Comparison of ENCODE assay signal across 13 cellular contexts in the genomic region with DNA sequence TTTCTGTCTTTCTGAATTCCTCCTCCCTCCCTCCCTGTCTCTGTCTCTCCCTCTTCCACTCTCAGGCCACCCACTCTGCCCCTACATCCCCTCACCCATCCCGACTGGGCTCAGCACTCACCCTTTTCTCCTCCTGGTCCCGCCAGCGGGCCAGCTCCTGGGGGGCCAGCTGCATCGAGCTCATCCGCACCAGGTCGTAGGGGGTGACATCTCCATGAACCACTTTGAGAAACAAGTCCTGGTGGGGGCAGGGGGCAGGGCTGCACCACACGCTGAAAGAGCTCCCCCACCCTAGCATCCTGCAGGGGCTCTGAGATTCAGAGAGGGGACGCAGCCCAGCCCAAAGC. TPM values are rescaled to one million over a fixed set of nuclear protein-coding genes. Genes with fewer than 3 reads are reported as not detected.
DNase-seq lines count a peak whose midpoint lies in the region; ATAC-seq, FAIRE-seq and TF ChIP-seq lines count a peak whose summit lies in the region.
"Had no signal": no experiment of that assay in that cellular context is flagged by ENCODE, and none has a peak within 500 bp of the region (broad histone marks: within the 10 kb centered on the region; RNA-seq: fewer than 3 reads in every experiment).

No MANE protein-coding gene starts in this region.

- no peaks in the 10 kb centered on the region for H3K36me3 ChIP-seq in GM23338 (ENCODE audit: insufficient read depth)
- H3K36me3 ChIP-seq in hepatocyte (replicated peaks; ENCODE audit: insufficient read depth, low read depth): no peaks in the 10 kb centered on the region
- no peaks in the 10 kb centered on the region for H3K36me3 ChIP-seq in smooth muscle cell (ENCODE audit: low read depth)
- H3K36me3 ChIP-seq: cardiac muscle cell had no signal

- H3K36me3 Mint-ChIP-seq in GM23338 (ENCODE audit: low read depth): no peaks in the 10 kb centered on the region

- 96% methylated on average over 8 of the region's 8 CpGs for WGBS in hepatocyte (ENCODE audit: low lambda C conversion rate, missing lambda C conversion rate)
- WGBS in smooth muscle cell (ENCODE audit: low lambda C conversion rate): 68% methylated on average over 8 of the region's 8 CpGs

- no peak overlapping the region for H3K4me3 ChIP-seq in GM23338
- peak overlapping the region; percentile 54 for H3K4me3 ChIP-seq in astrocyte of the spinal cord (ENCODE audit: low read depth, low read length)
- no peak overlapping the region for H3K4me3 ChIP-seq in hepatocyte
- H3K4me3 ChIP-seq in smooth muscle cell: peak overlapping the region; percentile 42
- H3K4me3 ChIP-seq: cardiac muscle cell had no signal

- H2AFZ ChIP-seq in GM23338 (no peak overlapping the region; the same call in 1 of the 2 replicates), hepatocyte (no peak overlapping the region), smooth muscle cell (ENCODE audit: low read depth) (no peak overlapping the region)

- H3K79me2 ChIP-seq in GM23338 (replicated peaks; ENCODE audit: insufficient read depth): no peaks in the 10 kb centered on the region
- no peaks in the 10 kb centered on the region for H3K79me2 ChIP-seq in hepatocyte
- peaks cover 40% of the 10 kb centered on the region for H3K79me2 ChIP-seq in smooth muscle cell (ENCODE audit: low read depth)

- H3K4me1 ChIP-seq in GM23338 (ENCODE audit: insufficient read depth) (peaks cover 3% of the 10 kb centered on the region; the same call in 1 of the 2 replicates), hepatocyte (ENCODE audit: insufficient read depth) (peaks cover 7% of the 10 kb centered on the region), smooth muscle cell (ENCODE audit: low read depth) (peaks cover 25% of the 10 kb centered on the region)

- H3K27ac ChIP-seq in GM23338 (ENCODE audit: low read depth) (no peak overlapping the region), hepatocyte (peak overlapping the region; percentile 59), smooth muscle cell (ENCODE audit: low read depth) (peak overlapping the region; percentile 82)
- H3K27ac ChIP-seq: cardiac muscle cell had no signal

- in situ Hi-C loops in astrocyte of the spinal cord (cut with HindIII; ENCODE audit: low sequenced_read_pairs): no loop called here

- H3K9me3 Mint-ChIP-seq in GM23338: no peaks in the 10 kb centered on the region
- H3K9me3 Mint-ChIP-seq: T-helper 2 cell treated with Interferon-gamma antibody and Interleukin-4, amounts not matched to agents 5 μg/mL and 100 μg/mL, for 36 hours had no signal

- peak overlapping the region; percentile 47 for H3K9ac ChIP-seq in smooth muscle cell (ENCODE audit: low read depth)

- no peak overlapping the region for H3K27ac Mint-ChIP-seq in GM23338
- H3K27ac Mint-ChIP-seq: T-helper 2 cell treated with Interferon-gamma antibody and Interleukin-4, amounts not matched to agents 5 μg/mL and 100 μg/mL, for 36 hours had no signal

- peaks cover 34% of the 10 kb centered on the region for H3K4me1 Mint-ChIP-seq in GM23338

- H3K9me3 ChIP-seq in hepatocyte (ENCODE audit: low read depth) (no peaks in the 10 kb centered on the region), smooth muscle cell (replicated peaks; ENCODE audit: low read depth) (no peaks in the 10 kb centered on the region)

- TF ChIP-seq CTCF in GM23338 (conservative IDR thresholded peaks at IDR 0.05; ENCODE audit: low read depth in 2 of 2) (no peak), astrocyte of the spinal cord (IDR thresholded peaks at IDR 0.05; ENCODE audit: low read depth, low read length) (no peak), hepatocyte (IDR thresholded peaks at IDR 0.05; ENCODE audit: poor library complexity) (no peak), smooth muscle cell (IDR thresholded peaks at IDR 0.05; ENCODE audit: borderline replicate concordance, insufficient read depth, poor library complexity, severe bottlenecking) (no peak)

- no peak overlapping the region for H3K4me3 Mint-ChIP-seq in GM23338
- H3K4me3 Mint-ChIP-seq: T-helper 2 cell treated with Interferon-gamma antibody and Interleukin-4, amounts not matched to agents 5 μg/mL and 100 μg/mL, for 36 hours had no signal

- H4K20me1 ChIP-seq in GM23338 (replicated peaks; ENCODE audit: insufficient read depth) (no peaks in the 10 kb centered on the region), hepatocyte (ENCODE audit: insufficient read depth, poor library complexity, severe bottlenecking) (no peaks in the 10 kb centered on the region), smooth muscle cell (ENCODE audit: low read depth) (peaks cover 20% of the 10 kb centered on the region)

- ATAC-seq in GM23338 (no peak), HG03565 (IDR thresholded peaks at IDR 0.05; ENCODE audit: unreplicated experiment) (no peak)
- ATAC-seq in stimulated activated naive CD8-positive, alpha-beta T cell treated with anti-CD3 and anti-CD28 coated beads, Interleukin-15, Interleukin-2, amounts not matched to agents 100 U/mL and 50 U/mL, for 24 hours: no peak

- H3F3A ChIP-seq in GM23338 (replicated peaks; ENCODE audit: low read depth) (no peaks in the 10 kb centered on the region), smooth muscle cell (ENCODE audit: low read depth) (no peaks in the 10 kb centered on the region)

- H3K27me3 ChIP-seq in GM23338 (ENCODE audit: insufficient read depth): no peaks in the 10 kb centered on the region
- no peaks in the 10 kb centered on the region for H3K27me3 ChIP-seq in hepatocyte
- H3K27me3 ChIP-seq in smooth muscle cell (ENCODE audit: low read depth): no peaks in the 10 kb centered on the region
- H3K27me3 ChIP-seq: cardiac muscle cell had no signal

- peaks cover 10% of the 10 kb centered on the region for H3K27me3 Mint-ChIP-seq in GM23338 (ENCODE audit: insufficient read depth, low read depth, poor library complexity)

- DNase-seq in GM23338 (ENCODE audit: low spot score): no peak
- no peak for DNase-seq in astrocyte of the spinal cord (ENCODE audit: low read depth, low spot score)
- no peak for DNase-seq in hepatocyte (ENCODE audit: low spot score)
- no peak for DNase-seq in smooth muscle cell (lab: John Stamatoyannopoulos, UW; ENCODE audit: unreplicated experiment)
- no peak for DNase-seq in activated gamma-delta T cell treated with Interleukin-2 at 50 U/mL for 16 hours
- DNase-seq in stimulated activated naive CD8-positive, alpha-beta T cell treated with anti-CD3 and anti-CD28 coated beads, Interleukin-15, Interleukin-2, amounts not matched to agents 100 U/mL and 50 U/mL, for 24 hours: no peak
- no peak for DNase-seq in RCC 7860 (ENCODE audit: low spot score)
- DNase-seq: mesendoderm, NCI-H1092, RPMI8226 had no signal

- H3K4me2 ChIP-seq in GM23338 (peak overlapping the region; percentile 32; the same call in 1 of the 2 replicates), hepatocyte (no peak overlapping the region), smooth muscle cell (peak overlapping the region; percentile 87)

- FAIRE-seq in RCC 7860 (lab: Jason Lieb, UNC): no peak

- no peaks in the 10 kb centered on the region for H3K9me2 ChIP-seq in GM23338 (ENCODE audit: insufficient read depth)
- H3K9me2 ChIP-seq in hepatocyte (replicated peaks; ENCODE audit: insufficient read depth): no peaks in the 10 kb centered on the region

TF ChIP-seq in GM23338, 12 proteins besides CTCF, POLR2A, EP300 and RAD21 (continues in another document):
- TF ChIP-seq, protein P1, sequence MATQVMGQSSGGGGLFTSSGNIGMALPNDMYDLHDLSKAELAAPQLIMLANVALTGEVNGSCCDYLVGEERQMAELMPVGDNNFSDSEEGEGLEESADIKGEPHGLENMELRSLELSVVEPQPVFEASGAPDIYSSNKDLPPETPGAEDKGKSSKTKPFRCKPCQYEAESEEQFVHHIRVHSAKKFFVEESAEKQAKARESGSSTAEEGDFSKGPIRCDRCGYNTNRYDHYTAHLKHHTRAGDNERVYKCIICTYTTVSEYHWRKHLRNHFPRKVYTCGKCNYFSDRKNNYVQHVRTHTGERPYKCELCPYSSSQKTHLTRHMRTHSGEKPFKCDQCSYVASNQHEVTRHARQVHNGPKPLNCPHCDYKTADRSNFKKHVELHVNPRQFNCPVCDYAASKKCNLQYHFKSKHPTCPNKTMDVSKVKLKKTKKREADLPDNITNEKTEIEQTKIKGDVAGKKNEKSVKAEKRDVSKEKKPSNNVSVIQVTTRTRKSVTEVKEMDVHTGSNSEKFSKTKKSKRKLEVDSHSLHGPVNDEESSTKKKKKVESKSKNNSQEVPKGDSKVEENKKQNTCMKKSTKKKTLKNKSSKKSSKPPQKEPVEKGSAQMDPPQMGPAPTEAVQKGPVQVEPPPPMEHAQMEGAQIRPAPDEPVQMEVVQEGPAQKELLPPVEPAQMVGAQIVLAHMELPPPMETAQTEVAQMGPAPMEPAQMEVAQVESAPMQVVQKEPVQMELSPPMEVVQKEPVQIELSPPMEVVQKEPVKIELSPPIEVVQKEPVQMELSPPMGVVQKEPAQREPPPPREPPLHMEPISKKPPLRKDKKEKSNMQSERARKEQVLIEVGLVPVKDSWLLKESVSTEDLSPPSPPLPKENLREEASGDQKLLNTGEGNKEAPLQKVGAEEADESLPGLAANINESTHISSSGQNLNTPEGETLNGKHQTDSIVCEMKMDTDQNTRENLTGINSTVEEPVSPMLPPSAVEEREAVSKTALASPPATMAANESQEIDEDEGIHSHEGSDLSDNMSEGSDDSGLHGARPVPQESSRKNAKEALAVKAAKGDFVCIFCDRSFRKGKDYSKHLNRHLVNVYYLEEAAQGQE (IDR thresholded peaks at IDR 0.05; ENCODE audit: unreplicated experiment): no peak
- TF ChIP-seq POLR2AphosphoS5 (IDR thresholded peaks at IDR 0.05; ENCODE audit: low read depth) (no peak), EZH2phosphoT487 (IDR thresholded peaks at IDR 0.05; ENCODE audit: unreplicated experiment) (no peak), ZNF331 (CRISPR knock-in tag; IDR thresholded peaks at IDR 0.05; ENCODE audit: low read depth) (no peak)

RNA-seq across cellular contexts. Expression of a gene that starts 17.8 kb away (rescaled TPM):
- 1.3 and 2.9 TPM in 2 replicates for total RNA-seq in GM23338 (2014; rRNA removed; shearing (Covaris generic))
- 0.68 and 0.73 TPM in 2 replicates for polyA plus RNA-seq in GM23338 (2016; fragmentation: Nextera tagmentation; extraction: Ambion mirVana)
- total RNA-seq in hepatocyte: 1.4 and 2.3 TPM in 2 replicates
- 2.8 and 2.9 TPM in 2 replicates for polyA plus RNA-seq in hepatocyte
- 39.5 and 43.8 TPM in 2 replicates for total RNA-seq in smooth muscle cell
- 45.3 and 46.1 TPM in 2 replicates for polyA plus RNA-seq in smooth muscle cell

RNA-seq across cellular contexts. Expression of a gene that starts 33.9 kb away (rescaled TPM):
- 20.9 and 27.8 TPM in 2 replicates for total RNA-seq in GM23338 (2014; rRNA removed; shearing (Covaris generic))
- polyA plus RNA-seq in GM23338 (2016; fragmentation: Nextera tagmentation; extraction: Ambion mirVana): 7.9 and 8.0 TPM in 2 replicates
- total RNA-seq in hepatocyte: 6.0 and 10.5 TPM in 2 replicates
- polyA plus RNA-seq in hepatocyte: 7.7 and 7.8 TPM in 2 replicates
- 8.8 and 10.6 TPM in 2 replicates for total RNA-seq in smooth muscle cell
- 7.5 and 9.4 TPM in 2 replicates for polyA plus RNA-seq in smooth muscle cell

Comparison
In these comparisons a context has a peak if more than half of its experiments do, and no peak if none do; other contexts are left out.
1. H3K4me3 ChIP-seq: peak in astrocyte of the spinal cord (single experiment) and smooth muscle cell (single experiment); none in GM23338 (single experiment) and hepatocyte (single experiment).
2. RNA of a gene that starts 17.8 kb away (total RNA-seq): 39.5 to 43.8 TPM in smooth muscle cell; 1.4 to 2.3 TPM in hepatocyte and 1.3 to 2.9 TPM in GM23338; every median in the first group is over 10 times any median in the second.